23 cellular contexts compared by ENCODE assay signal in the genomic region with DNA sequence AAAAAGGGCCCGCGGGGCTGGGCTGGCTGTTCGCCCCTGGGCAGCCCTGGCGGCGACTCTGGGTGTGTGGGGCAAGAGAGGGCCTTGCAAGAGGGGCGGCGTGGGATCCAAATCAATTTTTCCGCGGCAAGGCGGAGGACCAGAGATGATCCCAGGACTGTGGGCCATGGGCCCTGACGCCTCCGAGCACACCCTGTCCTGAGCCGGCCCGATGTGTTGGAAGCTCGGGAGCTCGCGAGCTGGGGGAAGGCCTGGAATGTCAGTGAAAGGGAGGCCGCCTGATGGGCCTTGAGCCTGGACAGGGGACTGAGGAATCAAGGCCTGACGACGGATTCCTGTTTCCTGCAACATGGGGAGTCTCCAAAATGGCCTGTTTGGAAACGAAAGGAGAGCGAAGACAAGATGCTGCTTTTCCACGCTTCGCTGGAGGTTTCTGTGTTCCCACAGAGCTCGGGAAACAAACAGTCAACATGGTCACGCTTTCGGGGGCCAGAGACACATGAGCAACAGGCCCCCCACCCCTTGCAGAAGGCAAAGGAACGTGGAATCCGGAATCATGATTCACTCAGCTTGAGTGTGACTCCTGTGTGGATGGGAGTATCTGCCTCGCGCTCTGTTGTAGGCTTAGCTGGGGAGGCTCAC.
"Had no signal": no experiment of that assay in that cellular context is flagged by ENCODE, and none has a peak within 500 bp of the region (broad histone marks: within the 10 kb centered on the region; RNA-seq: fewer than 3 reads in every experiment).

No MANE protein-coding gene starts in this region.

- H3K36me3 ChIP-seq: cardiac muscle cell, ovary, upper lobe of right lung had no signal

- H3K4me3 Mint-ChIP-seq: activated naive CD4-positive, alpha-beta T cell treated with anti-CD3 and anti-CD28 coated beads, Interleukin-2, amount 10 ng/mL, durations not matched to agents 7 days and 5 days; natural killer cell had no signal

- H3K9me3 ChIP-seq: upper lobe of right lung had no signal

- H3K4me3 ChIP-seq: cardiac muscle cell, ovary, upper lobe of right lung had no signal

- H3K36me3 Mint-ChIP-seq: activated naive CD4-positive, alpha-beta T cell treated with anti-CD3 and anti-CD28 coated beads, Interleukin-2, amount 10 ng/mL, durations not matched to agents 7 days and 5 days; natural killer cell had no signal

- H3K27me3 ChIP-seq: ovary had no signal

- ATAC-seq: foreskin keratinocyte; left ventricle myocardium superior; natural killer cell; right cardiac atrium; stimulated activated naive CD8-positive, alpha-beta T cell treated with anti-CD3 and anti-CD28 coated beads, Interleukin-15, Interleukin-2, amounts not matched to agents 100 U/mL and 50 U/mL, for 24 hours; upper lobe of right lung had no signal

- DNase-seq: activated CD4-positive, alpha-beta T cell treated with anti-CD3 and anti-CD28 coated beads for 4 hours; activated CD4-positive, alpha-beta T cell treated with anti-CD3 and anti-CD28 coated beads, Interleukin-2, amount 50 U/mL, for 48 hours; activated CD4-positive, CD25-positive, alpha-beta regulatory T cell; activated CD8-positive, alpha-beta memory T cell treated with anti-CD3 and anti-CD28 coated beads, Interleukin-2, amount 50 U/mL, for 48 hours; activated naive CD4-positive, alpha-beta T cell treated with anti-CD3 and anti-CD28 coated beads, Interleukin-2, amount 10 ng/mL, durations not matched to agents 7 days and 5 days; activated T-cell treated with anti-CD3 and anti-CD28 coated beads, Interleukin-2, amount 50 U/mL, for 48 hours; amygdala; dermis blood vessel endothelial cell; effector CD8-positive, alpha-beta T cell; erythroblast; foreskin keratinocyte; left ventricle myocardium superior; mammary epithelial cell; midbrain; natural killer cell; ovary; right cardiac atrium; stimulated activated CD4-positive, alpha-beta T cell treated with anti-CD3 and anti-CD28 coated beads, Interleukin-12 subunit alpha, Interleukin-12 subunit beta, amount 100 ng/mL, for 4 hours; stimulated activated CD4-positive, alpha-beta T cell treated with anti-CD3 and anti-CD28 coated beads, Interleukin-4, amount 100 ng/mL, for 4 hours; stimulated activated naive CD8-positive, alpha-beta T cell treated with anti-CD3 and anti-CD28 coated beads, Interleukin-15, Interleukin-2, amounts not matched to agents 100 U/mL and 50 U/mL, for 24 hours; T-helper 9 cell; upper lobe of right lung had no signal

- H3K27ac Mint-ChIP-seq: activated naive CD4-positive, alpha-beta T cell treated with anti-CD3 and anti-CD28 coated beads, Interleukin-2, amount 10 ng/mL, durations not matched to agents 7 days and 5 days; natural killer cell had no signal

- H3K4me1 Mint-ChIP-seq: activated naive CD4-positive, alpha-beta T cell treated with anti-CD3 and anti-CD28 coated beads, Interleukin-2, amount 10 ng/mL, durations not matched to agents 7 days and 5 days had no signal

- H3K27ac ChIP-seq: cardiac muscle cell, foreskin keratinocyte, ovary, upper lobe of right lung had no signal

- H3K4me1 ChIP-seq: foreskin keratinocyte, upper lobe of right lung had no signal
